ENCODE assay signal across 1 cellular context in the genomic region with DNA sequence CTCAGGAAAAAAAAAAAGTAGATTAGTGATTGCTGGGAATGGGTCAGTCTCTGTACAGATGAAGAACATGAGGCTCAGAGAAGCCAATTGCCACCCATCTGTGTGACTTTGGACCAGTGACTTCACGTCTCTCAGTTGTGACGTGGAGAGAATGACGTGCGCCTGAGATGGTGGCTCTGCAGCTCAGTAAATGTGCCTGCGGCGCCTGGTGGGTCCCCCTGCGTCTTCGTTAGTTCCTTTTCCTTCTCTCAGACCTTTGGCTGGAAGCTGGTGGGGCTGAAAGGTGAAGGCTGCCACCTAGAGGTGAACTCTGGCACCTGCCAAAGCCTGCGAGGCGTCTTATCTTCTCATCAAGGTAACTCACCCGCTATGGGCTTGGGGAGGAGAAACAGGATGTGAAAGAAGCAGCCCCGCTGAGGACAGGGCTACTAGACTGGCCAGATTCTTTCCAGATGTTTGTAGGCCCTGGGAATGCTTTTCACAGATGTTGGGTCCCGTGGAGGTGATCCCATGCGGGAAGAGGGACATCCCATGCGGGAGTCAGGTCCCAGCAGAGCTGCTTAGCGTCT.
TF ChIP-seq lines count a peak whose summit lies in the region.

No MANE protein-coding gene starts in this region.

TF ChIP-seq in HEK293, 187 proteins besides CTCF, POLR2A, EP300 and RAD21 (continued from another document and continues in another):
- TF ChIP-seq, protein P1, sequence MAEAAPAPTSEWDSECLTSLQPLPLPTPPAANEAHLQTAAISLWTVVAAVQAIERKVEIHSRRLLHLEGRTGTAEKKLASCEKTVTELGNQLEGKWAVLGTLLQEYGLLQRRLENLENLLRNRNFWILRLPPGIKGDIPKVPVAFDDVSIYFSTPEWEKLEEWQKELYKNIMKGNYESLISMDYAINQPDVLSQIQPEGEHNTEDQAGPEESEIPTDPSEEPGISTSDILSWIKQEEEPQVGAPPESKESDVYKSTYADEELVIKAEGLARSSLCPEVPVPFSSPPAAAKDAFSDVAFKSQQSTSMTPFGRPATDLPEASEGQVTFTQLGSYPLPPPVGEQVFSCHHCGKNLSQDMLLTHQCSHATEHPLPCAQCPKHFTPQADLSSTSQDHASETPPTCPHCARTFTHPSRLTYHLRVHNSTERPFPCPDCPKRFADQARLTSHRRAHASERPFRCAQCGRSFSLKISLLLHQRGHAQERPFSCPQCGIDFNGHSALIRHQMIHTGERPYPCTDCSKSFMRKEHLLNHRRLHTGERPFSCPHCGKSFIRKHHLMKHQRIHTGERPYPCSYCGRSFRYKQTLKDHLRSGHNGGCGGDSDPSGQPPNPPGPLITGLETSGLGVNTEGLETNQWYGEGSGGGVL (tag by site-specific recombination; IDR thresholded peaks at IDR 0.05): no peak
- TF ChIP-seq ZBTB8A (tag by site-specific recombination; IDR thresholded peaks at IDR 0.05) (peak; percentile 65), ZNF544 (tag by site-specific recombination; IDR thresholded peaks at IDR 0.05) (no peak), ZNF146 (tag by site-specific recombination; IDR thresholded peaks at IDR 0.05) (no peak), ZNF221 (tag by site-specific recombination; IDR thresholded peaks at IDR 0.05; ENCODE audit: borderline replicate concordance) (no peak), ZNF366 (tag by site-specific recombination; conservative IDR thresholded peaks at IDR 0.05) (peak; percentile 84), ZNF843 (tag by site-specific recombination; IDR thresholded peaks at IDR 0.05) (no peak), ZNF2 (tag by site-specific recombination; IDR thresholded peaks at IDR 0.05) (peak; percentile 56; the same call in 1 of the 2 replicates), REPIN1 (tag by site-specific recombination; IDR thresholded peaks at IDR 0.05; ENCODE audit: low read depth) (no peak), HOXC10 (CRISPR knock-in tag; IDR thresholded peaks at IDR 0.05) (no peak), KLF10 (tag by site-specific recombination; IDR thresholded peaks at IDR 0.05) (no peak), ZNF155 (tag by site-specific recombination; IDR thresholded peaks at IDR 0.05) (no peak), ZNF416 (tag by site-specific recombination; IDR thresholded peaks at IDR 0.05) (no peak), BCL11A (tag by site-specific recombination; IDR thresholded peaks at IDR 0.05; ENCODE audit: low read depth) (no peak), ZNF529 (tag by site-specific recombination; IDR thresholded peaks at IDR 0.05; ENCODE audit: insufficient replicate concordance) (no peak), ZNF169 (tag by site-specific recombination; IDR thresholded peaks at IDR 0.05) (no peak), ZNF707 (tag by site-specific recombination; IDR thresholded peaks at IDR 0.05) (no peak), SP2 (tag by site-specific recombination; IDR thresholded peaks at IDR 0.05) (no peak), ZSCAN23 (tag by site-specific recombination; IDR thresholded peaks at IDR 0.05) (no peak), ZNF747 (tag by site-specific recombination; IDR thresholded peaks at IDR 0.05) (no peak), ZNF112 (tag by site-specific recombination; IDR thresholded peaks at IDR 0.05) (no peak), ZIC2 (tag by site-specific recombination; IDR thresholded peaks at IDR 0.05) (peak; percentile 35), ZBTB17 (tag by site-specific recombination; IDR thresholded peaks at IDR 0.05) (peak; percentile 84), KLF16 (tag by site-specific recombination; IDR thresholded peaks at IDR 0.05) (no peak), ZNF19 (tag by site-specific recombination; IDR thresholded peaks at IDR 0.05; ENCODE audit: low read depth) (no peak), ZBTB20 (tag by site-specific recombination; IDR thresholded peaks at IDR 0.05) (no peak; the same call in 1 of the 2 replicates), ZNF394 (tag by site-specific recombination; IDR thresholded peaks at IDR 0.05; ENCODE audit: borderline replicate concordance) (peak; percentile 64; the same call in 1 of the 2 replicates), TCF7L2 (IDR thresholded peaks at IDR 0.05; ENCODE audit: borderline replicate concordance, low read depth, low read length) (no peak), EGR2 (tag by site-specific recombination; IDR thresholded peaks at IDR 0.05; ENCODE audit: low read depth) (no peak), GLIS2 (tag by site-specific recombination; IDR thresholded peaks at IDR 0.05) (peak; percentile 72), ZNF121 (tag by site-specific recombination; IDR thresholded peaks at IDR 0.05) (no peak), ZNF223 (tag by site-specific recombination; IDR thresholded peaks at IDR 0.05) (no peak), ZNF664 (tag by site-specific recombination; IDR thresholded peaks at IDR 0.05) (no peak), ZNF585B (tag by site-specific recombination; IDR thresholded peaks at IDR 0.05) (peak; percentile 29; the same call in 1 of the 2 replicates), IKZF3 (tag by site-specific recombination; IDR thresholded peaks at IDR 0.05) (peak; percentile 41; the same call in 1 of the 2 replicates), ZNF768 (tag by site-specific recombination; IDR thresholded peaks at IDR 0.05) (no peak), MZF1 (tag by site-specific recombination; IDR thresholded peaks at IDR 0.05; ENCODE audit: borderline replicate concordance) (no peak), ZNF404 (tag by site-specific recombination; IDR thresholded peaks at IDR 0.05) (no peak), ZNF670 (tag by site-specific recombination; IDR thresholded peaks at IDR 0.05; ENCODE audit: low read depth) (no peak), ZNF624 (tag by site-specific recombination; IDR thresholded peaks at IDR 0.05) (no peak), ZNF423 (tag by site-specific recombination; IDR thresholded peaks at IDR 0.05) (no peak)
- TF ChIP-seq, protein P2, sequence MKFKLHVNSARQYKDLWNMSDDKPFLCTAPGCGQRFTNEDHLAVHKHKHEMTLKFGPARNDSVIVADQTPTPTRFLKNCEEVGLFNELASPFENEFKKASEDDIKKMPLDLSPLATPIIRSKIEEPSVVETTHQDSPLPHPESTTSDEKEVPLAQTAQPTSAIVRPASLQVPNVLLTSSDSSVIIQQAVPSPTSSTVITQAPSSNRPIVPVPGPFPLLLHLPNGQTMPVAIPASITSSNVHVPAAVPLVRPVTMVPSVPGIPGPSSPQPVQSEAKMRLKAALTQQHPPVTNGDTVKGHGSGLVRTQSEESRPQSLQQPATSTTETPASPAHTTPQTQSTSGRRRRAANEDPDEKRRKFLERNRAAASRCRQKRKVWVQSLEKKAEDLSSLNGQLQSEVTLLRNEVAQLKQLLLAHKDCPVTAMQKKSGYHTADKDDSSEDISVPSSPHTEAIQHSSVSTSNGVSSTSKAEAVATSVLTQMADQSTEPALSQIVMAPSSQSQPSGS (tag by site-specific recombination; IDR thresholded peaks at IDR 0.05; ENCODE audit: low read depth): peak; percentile 70
- TF ChIP-seq, protein P3, sequence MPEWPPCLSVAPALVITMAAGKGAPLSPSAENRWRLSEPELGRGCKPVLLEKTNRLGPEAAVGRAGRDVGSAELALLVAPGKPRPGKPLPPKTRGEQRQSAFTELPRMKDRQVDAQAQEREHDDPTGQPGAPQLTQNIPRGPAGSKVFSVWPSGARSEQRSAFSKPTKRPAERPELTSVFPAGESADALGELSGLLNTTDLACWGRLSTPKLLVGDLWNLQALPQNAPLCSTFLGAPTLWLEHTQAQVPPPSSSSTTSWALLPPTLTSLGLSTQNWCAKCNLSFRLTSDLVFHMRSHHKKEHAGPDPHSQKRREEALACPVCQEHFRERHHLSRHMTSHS (tag by site-specific recombination; IDR thresholded peaks at IDR 0.05): no peak
- TF ChIP-seq, protein P4, sequence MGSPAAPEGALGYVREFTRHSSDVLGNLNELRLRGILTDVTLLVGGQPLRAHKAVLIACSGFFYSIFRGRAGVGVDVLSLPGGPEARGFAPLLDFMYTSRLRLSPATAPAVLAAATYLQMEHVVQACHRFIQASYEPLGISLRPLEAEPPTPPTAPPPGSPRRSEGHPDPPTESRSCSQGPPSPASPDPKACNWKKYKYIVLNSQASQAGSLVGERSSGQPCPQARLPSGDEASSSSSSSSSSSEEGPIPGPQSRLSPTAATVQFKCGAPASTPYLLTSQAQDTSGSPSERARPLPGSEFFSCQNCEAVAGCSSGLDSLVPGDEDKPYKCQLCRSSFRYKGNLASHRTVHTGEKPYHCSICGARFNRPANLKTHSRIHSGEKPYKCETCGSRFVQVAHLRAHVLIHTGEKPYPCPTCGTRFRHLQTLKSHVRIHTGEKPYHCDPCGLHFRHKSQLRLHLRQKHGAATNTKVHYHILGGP (tag by site-specific recombination; IDR thresholded peaks at IDR 0.05): no peak
- TF ChIP-seq, protein P5, sequence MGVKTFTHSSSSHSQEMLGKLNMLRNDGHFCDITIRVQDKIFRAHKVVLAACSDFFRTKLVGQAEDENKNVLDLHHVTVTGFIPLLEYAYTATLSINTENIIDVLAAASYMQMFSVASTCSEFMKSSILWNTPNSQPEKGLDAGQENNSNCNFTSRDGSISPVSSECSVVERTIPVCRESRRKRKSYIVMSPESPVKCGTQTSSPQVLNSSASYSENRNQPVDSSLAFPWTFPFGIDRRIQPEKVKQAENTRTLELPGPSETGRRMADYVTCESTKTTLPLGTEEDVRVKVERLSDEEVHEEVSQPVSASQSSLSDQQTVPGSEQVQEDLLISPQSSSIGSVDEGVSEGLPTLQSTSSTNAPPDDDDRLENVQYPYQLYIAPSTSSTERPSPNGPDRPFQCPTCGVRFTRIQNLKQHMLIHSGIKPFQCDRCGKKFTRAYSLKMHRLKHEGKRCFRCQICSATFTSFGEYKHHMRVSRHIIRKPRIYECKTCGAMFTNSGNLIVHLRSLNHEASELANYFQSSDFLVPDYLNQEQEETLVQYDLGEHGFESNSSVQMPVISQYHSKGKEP (tag by site-specific recombination; IDR thresholded peaks at IDR 0.05): no peak
- TF ChIP-seq, protein P6, sequence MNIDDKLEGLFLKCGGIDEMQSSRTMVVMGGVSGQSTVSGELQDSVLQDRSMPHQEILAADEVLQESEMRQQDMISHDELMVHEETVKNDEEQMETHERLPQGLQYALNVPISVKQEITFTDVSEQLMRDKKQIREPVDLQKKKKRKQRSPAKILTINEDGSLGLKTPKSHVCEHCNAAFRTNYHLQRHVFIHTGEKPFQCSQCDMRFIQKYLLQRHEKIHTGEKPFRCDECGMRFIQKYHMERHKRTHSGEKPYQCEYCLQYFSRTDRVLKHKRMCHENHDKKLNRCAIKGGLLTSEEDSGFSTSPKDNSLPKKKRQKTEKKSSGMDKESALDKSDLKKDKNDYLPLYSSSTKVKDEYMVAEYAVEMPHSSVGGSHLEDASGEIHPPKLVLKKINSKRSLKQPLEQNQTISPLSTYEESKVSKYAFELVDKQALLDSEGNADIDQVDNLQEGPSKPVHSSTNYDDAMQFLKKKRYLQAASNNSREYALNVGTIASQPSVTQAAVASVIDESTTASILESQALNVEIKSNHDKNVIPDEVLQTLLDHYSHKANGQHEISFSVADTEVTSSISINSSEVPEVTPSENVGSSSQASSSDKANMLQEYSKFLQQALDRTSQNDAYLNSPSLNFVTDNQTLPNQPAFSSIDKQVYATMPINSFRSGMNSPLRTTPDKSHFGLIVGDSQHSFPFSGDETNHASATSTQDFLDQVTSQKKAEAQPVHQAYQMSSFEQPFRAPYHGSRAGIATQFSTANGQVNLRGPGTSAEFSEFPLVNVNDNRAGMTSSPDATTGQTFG (tag by site-specific recombination; IDR thresholded peaks at IDR 0.05; ENCODE audit: borderline replicate concordance): no peak
- TF ChIP-seq, protein P7, sequence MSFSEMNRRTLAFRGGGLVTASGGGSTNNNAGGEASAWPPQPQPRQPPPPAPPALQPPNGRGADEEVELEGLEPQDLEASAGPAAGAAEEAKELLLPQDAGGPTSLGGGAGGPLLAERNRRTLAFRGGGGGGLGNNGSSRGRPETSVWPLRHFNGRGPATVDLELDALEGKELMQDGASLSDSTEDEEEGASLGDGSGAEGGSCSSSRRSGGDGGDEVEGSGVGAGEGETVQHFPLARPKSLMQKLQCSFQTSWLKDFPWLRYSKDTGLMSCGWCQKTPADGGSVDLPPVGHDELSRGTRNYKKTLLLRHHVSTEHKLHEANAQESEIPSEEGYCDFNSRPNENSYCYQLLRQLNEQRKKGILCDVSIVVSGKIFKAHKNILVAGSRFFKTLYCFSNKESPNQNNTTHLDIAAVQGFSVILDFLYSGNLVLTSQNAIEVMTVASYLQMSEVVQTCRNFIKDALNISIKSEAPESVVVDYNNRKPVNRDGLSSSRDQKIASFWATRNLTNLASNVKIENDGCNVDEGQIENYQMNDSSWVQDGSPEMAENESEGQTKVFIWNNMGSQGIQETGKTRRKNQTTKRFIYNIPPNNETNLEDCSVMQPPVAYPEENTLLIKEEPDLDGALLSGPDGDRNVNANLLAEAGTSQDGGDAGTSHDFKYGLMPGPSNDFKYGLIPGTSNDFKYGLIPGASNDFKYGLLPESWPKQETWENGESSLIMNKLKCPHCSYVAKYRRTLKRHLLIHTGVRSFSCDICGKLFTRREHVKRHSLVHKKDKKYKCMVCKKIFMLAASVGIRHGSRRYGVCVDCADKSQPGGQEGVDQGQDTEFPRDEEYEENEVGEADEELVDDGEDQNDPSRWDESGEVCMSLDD (tag by site-specific recombination; IDR thresholded peaks at IDR 0.05): no peak
- TF ChIP-seq, protein P8, sequence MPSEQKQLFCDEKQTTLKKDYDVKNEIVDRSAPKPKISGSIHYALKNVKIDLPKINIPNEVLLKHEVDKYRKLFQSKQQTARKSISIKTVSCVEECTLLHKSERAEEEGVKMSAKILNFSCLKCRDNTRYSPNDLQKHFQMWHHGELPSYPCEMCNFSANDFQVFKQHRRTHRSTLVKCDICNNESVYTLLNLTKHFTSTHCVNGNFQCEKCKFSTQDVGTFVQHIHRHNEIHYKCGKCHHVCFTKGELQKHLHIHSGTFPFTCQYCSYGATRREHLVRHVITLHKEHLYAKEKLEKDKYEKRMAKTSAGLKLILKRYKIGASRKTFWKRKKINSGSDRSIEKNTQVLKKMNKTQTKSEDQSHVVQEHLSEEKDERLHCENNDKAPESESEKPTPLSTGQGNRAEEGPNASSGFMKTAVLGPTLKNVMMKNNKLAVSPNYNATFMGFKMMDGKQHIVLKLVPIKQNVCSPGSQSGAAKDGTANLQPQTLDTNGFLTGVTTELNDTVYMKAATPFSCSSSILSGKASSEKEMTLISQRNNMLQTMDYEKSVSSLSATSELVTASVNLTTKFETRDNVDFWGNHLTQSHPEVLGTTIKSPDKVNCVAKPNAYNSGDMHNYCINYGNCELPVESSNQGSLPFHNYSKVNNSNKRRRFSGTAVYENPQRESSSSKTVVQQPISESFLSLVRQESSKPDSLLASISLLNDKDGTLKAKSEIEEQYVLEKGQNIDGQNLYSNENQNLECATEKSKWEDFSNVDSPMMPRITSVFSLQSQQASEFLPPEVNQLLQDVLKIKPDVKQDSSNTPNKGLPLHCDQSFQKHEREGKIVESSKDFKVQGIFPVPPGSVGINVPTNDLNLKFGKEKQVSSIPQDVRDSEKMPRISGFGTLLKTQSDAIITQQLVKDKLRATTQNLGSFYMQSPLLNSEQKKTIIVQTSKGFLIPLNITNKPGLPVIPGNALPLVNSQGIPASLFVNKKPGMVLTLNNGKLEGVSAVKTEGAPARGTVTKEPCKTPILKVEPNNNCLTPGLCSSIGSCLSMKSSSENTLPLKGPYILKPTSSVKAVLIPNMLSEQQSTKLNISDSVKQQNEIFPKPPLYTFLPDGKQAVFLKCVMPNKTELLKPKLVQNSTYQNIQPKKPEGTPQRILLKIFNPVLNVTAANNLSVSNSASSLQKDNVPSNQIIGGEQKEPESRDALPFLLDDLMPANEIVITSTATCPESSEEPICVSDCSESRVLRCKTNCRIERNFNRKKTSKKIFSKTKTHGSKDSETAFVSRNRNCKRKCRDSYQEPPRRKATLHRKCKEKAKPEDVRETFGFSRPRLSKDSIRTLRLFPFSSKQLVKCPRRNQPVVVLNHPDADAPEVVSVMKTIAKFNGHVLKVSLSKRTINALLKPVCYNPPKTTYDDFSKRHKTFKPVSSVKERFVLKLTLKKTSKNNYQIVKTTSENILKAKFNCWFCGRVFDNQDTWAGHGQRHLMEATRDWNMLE (tag by site-specific recombination; conservative IDR thresholded peaks at IDR 0.05; ENCODE audit: low read depth): no peak
